ENCODE assay signal across 8 cellular contexts in the genomic region with DNA sequence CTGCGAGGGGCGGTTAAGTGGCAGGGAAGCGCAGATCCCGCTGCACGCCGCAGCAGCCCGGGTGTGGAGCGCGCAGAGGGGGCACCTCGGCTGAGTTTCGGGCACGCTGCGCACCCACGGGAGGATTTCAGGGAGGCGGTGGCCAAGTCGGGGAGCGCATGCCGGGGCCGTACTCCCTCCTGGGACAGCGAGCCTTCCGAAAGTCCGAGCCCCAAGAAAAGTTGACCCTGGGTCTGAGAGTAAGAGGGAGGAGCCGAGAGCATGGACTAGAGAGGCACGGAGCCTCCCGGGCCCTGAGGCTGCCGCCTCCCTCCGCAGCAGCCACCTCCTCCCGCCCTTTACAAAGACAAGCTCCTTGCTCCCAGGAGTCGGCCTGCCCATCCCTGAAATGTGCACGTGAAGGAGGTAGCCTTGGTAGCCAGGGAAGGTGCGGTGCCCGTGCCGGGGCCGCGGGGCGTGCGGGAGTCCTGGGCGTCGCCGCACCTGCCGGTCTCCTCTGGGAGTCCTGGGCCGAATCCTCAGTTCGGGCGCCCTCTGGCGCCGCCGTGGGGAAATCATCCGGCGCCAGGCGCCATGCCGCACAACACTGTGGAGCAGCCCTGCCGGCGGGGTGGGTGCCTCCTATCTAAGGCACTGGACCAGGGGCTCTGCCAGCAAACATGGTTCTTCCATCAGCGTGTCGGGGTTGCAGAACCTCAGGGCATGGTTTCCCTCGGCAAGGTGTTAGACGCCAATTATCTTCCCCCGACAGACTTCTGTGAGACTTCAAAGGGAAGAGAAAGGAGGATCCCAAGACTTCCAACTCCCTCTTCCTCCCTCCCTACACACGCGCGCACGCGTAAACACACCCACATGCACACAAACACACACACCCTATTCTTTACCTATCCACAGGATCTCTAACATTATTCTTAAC.
A peak's percentile ranks its signal among the peaks of the same experiment; 100 is the strongest.
DNase-seq lines count a peak whose midpoint lies in the region; FAIRE-seq and TF ChIP-seq lines count a peak whose summit lies in the region.

No MANE protein-coding gene starts in this region.

- DNase-seq in GM10266 (ENCODE audit: extremely low spot score) (peak; percentile 88), HFF-Myc (ENCODE audit: extremely low read depth, low read depth) (no peak), NAMALWA (ENCODE audit: low spot score) (peak; percentile 92), SW480 (ENCODE audit: low spot score) (peak; percentile 84), amygdala (lab: John Stamatoyannopoulos, UW) (peak; percentile 4 to 88 (median 67)), hippocampal formation (lab: John Stamatoyannopoulos, UW) (peak; percentile 72 to 76), retina (peak; percentile 96), urothelium cell line (ENCODE audit: low spot score) (no peak)

- FAIRE-seq in urothelium cell line (lab: Jason Lieb, UNC) = no peak

- TF ChIP-seq CTCF in GM10266 (IDR thresholded peaks at IDR 0.05; ENCODE audit: control insufficient read depth, insufficient read depth, low read depth, missing control alignments) (peak; percentile 83), HFF-Myc (IDR thresholded peaks at IDR 0.05; ENCODE audit: low read depth, low read length, missing control alignments) (peak; percentile 86)

- H3K4me3 ChIP-seq in HFF-Myc (replicated peaks; ENCODE audit: low read depth, low read length) = peak overlapping the region; percentile 47

Comparison
In these comparisons a context has a peak if more than half of its experiments do, and no peak if none do; other contexts are left out.
1. DNase-seq: peak in GM10266 (single experiment), NAMALWA (single experiment), SW480 (single experiment), amygdala (56 of 56), hippocampal formation (2 of 2) and retina (single experiment); none in HFF-Myc (single experiment) and urothelium cell line (single experiment).